In the genomic region with DNA sequence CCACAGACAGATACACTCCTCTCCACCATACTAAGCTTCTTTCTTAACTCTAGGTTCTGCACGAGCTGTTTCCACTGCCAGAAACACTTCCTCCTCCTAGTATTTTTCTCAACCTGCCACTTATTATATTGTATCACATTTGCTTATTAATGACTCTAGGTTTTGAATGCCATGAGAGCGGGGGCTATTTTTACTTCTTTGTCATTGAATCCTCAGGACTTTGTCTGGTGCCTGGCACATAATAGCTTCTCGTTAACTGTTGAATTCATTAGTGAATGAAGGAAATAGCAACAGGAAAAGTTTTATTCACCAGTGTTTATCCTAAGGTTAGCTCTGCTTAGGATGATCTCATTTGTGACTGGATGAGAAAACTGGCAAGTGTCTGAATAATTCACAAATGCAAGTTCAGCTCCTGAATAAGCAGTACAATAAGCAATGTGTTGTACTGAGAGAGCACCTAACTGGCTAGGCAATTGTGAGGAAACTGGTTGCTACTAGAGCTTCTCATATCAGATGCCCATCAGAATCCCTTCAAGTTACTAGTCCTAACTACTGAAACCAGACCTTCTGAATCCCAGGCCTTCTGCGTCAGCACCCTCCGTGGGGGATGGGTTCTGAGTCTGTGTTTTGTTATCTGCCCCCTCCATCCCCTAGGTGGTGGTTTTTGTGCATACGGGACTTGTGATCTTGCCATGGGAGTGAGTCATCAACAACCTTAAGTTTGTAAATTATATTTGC, we compare ENCODE assay signal across 12 cellular contexts.
DNase-seq lines count a peak whose midpoint lies in the region; ATAC-seq and TF ChIP-seq lines count a peak whose summit lies in the region.
"Had no signal": no experiment of that assay in that cellular context is flagged by ENCODE, and none has a peak within 500 bp of the region (broad histone marks: within the 10 kb centered on the region; RNA-seq: fewer than 3 reads in every experiment).

No MANE protein-coding gene starts in this region.

- no peak for TF ChIP-seq CTCF in foreskin keratinocyte (conservative IDR thresholded peaks at IDR 0.05)
- TF ChIP-seq CTCF in psoas muscle (IDR thresholded peaks at IDR 0.05) = no peak
- no peak for TF ChIP-seq CTCF in GM20000 (IDR thresholded peaks at IDR 0.05; ENCODE audit: extremely low read depth, missing control alignments)

- intact Hi-C loops in psoas muscle (cut with DNase I) = no loop called here

- H3K4me1 ChIP-seq in foreskin keratinocyte (peaks cover 6% of the 10 kb centered on the region), psoas muscle (peaks cover 14% of the 10 kb centered on the region)

- H3K27ac ChIP-seq in foreskin keratinocyte (no peak overlapping the region), psoas muscle (peak overlapping the region; percentile 62)

- 32 to 52% (median 41%) methylated on average over 6 of the region's 6 CpGs for WGBS in psoas muscle, 3 donors

- ATAC-seq in foreskin keratinocyte = peak; percentile 46
- peak; percentile 35 to 70 (median 61) for ATAC-seq in psoas muscle
- ATAC-seq in HG02610 (IDR thresholded peaks at IDR 0.05; ENCODE audit: unreplicated experiment) = no peak

- no peaks in the 10 kb centered on the region for H3K36me3 Mint-ChIP-seq in activated CD4-positive, alpha-beta memory T cell treated with anti-CD3 and anti-CD28 coated beads, Interleukin-2, amount 10 ng/mL, durations not matched to agents 7 days and 5 days (ENCODE audit: low read depth)

- H3K9me3 Mint-ChIP-seq in activated CD4-positive, alpha-beta memory T cell treated with anti-CD3 and anti-CD28 coated beads, Interleukin-2, amount 10 ng/mL, durations not matched to agents 7 days and 5 days = peaks cover 3% of the 10 kb centered on the region

- no peaks in the 10 kb centered on the region for H3K9me3 ChIP-seq in psoas muscle

- H3K4me1 Mint-ChIP-seq in activated CD4-positive, alpha-beta memory T cell treated with anti-CD3 and anti-CD28 coated beads, Interleukin-2, amount 10 ng/mL, durations not matched to agents 7 days and 5 days = no peaks in the 10 kb centered on the region

- no peak overlapping the region for H3K27ac Mint-ChIP-seq in activated CD4-positive, alpha-beta memory T cell treated with anti-CD3 and anti-CD28 coated beads, Interleukin-2, amount 10 ng/mL, durations not matched to agents 7 days and 5 days
- H3K27ac Mint-ChIP-seq: activated naive CD4-positive, alpha-beta T cell treated with anti-CD3 and anti-CD28 coated beads for 36 hours had no signal

- no peaks in the 10 kb centered on the region for H3K36me3 ChIP-seq in psoas muscle (ENCODE audit: insufficient read depth in 1 of 2, low read depth in 1 of 2)

- peaks cover 2% of the 10 kb centered on the region for H3K27me3 ChIP-seq in foreskin keratinocyte
- H3K27me3 ChIP-seq in psoas muscle (ENCODE audit: insufficient read depth in 3 of 3, low read length in 2 of 3) = no peaks in the 10 kb centered on the region

- CTCF ChIA-PET in activated CD4-positive, alpha-beta memory T cell treated with anti-CD3 and anti-CD28 coated beads, Interleukin-2, amount 10 ng/mL, durations not matched to agents 7 days and 5 days (lab: Charles Lee) = no interaction called here

- H3K4me3 Mint-ChIP-seq in activated CD4-positive, alpha-beta memory T cell treated with anti-CD3 and anti-CD28 coated beads, Interleukin-2, amount 10 ng/mL, durations not matched to agents 7 days and 5 days = no peak overlapping the region
- H3K4me3 Mint-ChIP-seq: activated naive CD4-positive, alpha-beta T cell treated with anti-CD3 and anti-CD28 coated beads for 36 hours; naive thymus-derived CD8-positive, alpha-beta T cell had no signal

- POLR2A ChIA-PET in activated CD4-positive, alpha-beta memory T cell treated with anti-CD3 and anti-CD28 coated beads, Interleukin-2, amount 10 ng/mL, durations not matched to agents 7 days and 5 days (lab: Charles Lee) = no interaction called here

- H3K4me3 ChIP-seq in psoas muscle = no peak overlapping the region

- peak; percentile 7 for DNase-seq in ELR (ENCODE audit: low read depth)
- peak; percentile 93 for DNase-seq in OCI-M1 (lab: John Stamatoyannopoulos, UW)
- DNase-seq in foreskin keratinocyte = peak in 1 of 2 donors; percentile 24
- no peak for DNase-seq in psoas muscle
- DNase-seq in activated CD4-positive, alpha-beta memory T cell treated with anti-CD3 and anti-CD28 coated beads, Interleukin-2, amount 10 ng/mL, durations not matched to agents 7 days and 5 days = no peak
- no peak for DNase-seq in GM20000 (ENCODE audit: low spot score)
- DNase-seq: activated CD4-positive, alpha-beta T cell treated with anti-CD3 and anti-CD28 coated beads for 1 hour; activated naive CD4-positive, alpha-beta T cell treated with anti-CD3 and anti-CD28 coated beads for 36 hours; GDM1; stimulated activated naive CD4-positive, alpha-beta T cell treated with Interleukin-2 at 50 U/mL for 16 hours had no signal

- no peaks in the 10 kb centered on the region for H3K27me3 Mint-ChIP-seq in activated CD4-positive, alpha-beta memory T cell treated with anti-CD3 and anti-CD28 coated beads, Interleukin-2, amount 10 ng/mL, durations not matched to agents 7 days and 5 days

Comparison
In these comparisons a context has a peak if more than half of its experiments do, and no peak if none do; other contexts are left out.
1. DNase-seq: peak in ELR (single experiment) and OCI-M1 (single experiment); none in psoas muscle (0 of 2), activated CD4-positive, alpha-beta memory T cell treated with anti-CD3 and anti-CD28 coated beads, Interleukin-2, amount 10 ng/mL, durations not matched to agents 7 days and 5 days (single experiment) and GM20000 (single experiment).